In genomic region chr2:200306969-200307811, GRCh38 we compare ENCODE assay signal across 8 cellular contexts. TPM values are rescaled to one million over a fixed set of nuclear protein-coding genes. Genes with fewer than 3 reads are reported as not detected.
DNase-seq lines count a peak whose midpoint lies in the region; ATAC-seq, FAIRE-seq and TF ChIP-seq lines count a peak whose summit lies in the region.

No MANE protein-coding gene starts in this region.

- TF ChIP-seq POLR2A in breast epithelium (IDR thresholded peaks at IDR 0.05), result no peak

- H3K4me1 ChIP-seq in breast epithelium (peaks cover 0 to 8% of the 10 kb centered on the region in 2 donors), keratinocyte (ENCODE audit: control insufficient read depth, extremely low read depth, insufficient read depth, low read length) (peaks cover 40% of the 10 kb centered on the region)

- FAIRE-seq in keratinocyte (lab: Jason Lieb, UNC), result no peak

- H3K27ac Mint-ChIP-seq in Calu3 (ENCODE audit: unreplicated experiment), result peak overlapping the region; percentile 62
- no peak overlapping the region for H3K27ac Mint-ChIP-seq in T-helper 17 cell

- H3K9me3 Mint-ChIP-seq in Calu3 (ENCODE audit: low read depth, unreplicated experiment), result no peaks in the 10 kb centered on the region

- peak overlapping the region; percentile 89 to 95 for H3K27ac ChIP-seq in breast epithelium
- H3K27ac ChIP-seq in keratinocyte (ENCODE audit: control insufficient read depth, insufficient read depth, low read length), result peak overlapping the region; percentile 67

- H3K4me3 Mint-ChIP-seq in Calu3 (ENCODE audit: low read depth, unreplicated experiment) (peak overlapping the region; percentile 63), T-helper 17 cell (peak overlapping the region; percentile 80)

- peak; percentile 38 for DNase-seq in Calu3
- DNase-seq in T-helper 17 cell, result peak in 2 of 3 donors; percentile 10 to 16
- DNase-seq in breast epithelium (ENCODE audit: low spot score in 2 of 2), result no peak
- no peak for DNase-seq in keratinocyte (ENCODE audit: low read depth, low spot score)
- peak; percentile 58 for DNase-seq in stimulated activated CD4-positive, alpha-beta T cell treated with anti-CD3 and anti-CD28 coated beads, Interleukin-15, amount 100 ng/mL, for 24 hours
- DNase-seq in NCI-H2081 treated with DMSO at 0.1 percent for 48 hours (lab: John Stamatoyannopoulos, UW), result no peak

- ATAC-seq in GM19395 (IDR thresholded peaks at IDR 0.05; ENCODE audit: unreplicated experiment), result peak; percentile 58
- ATAC-seq in HG03439 (IDR thresholded peaks at IDR 0.05; ENCODE audit: unreplicated experiment), result peak; percentile 58
- peak; percentile 55 for ATAC-seq in T-helper 17 cell

- H3K4me2 ChIP-seq in keratinocyte (ENCODE audit: control insufficient read depth, extremely low read depth, insufficient read depth, low read depth, low read length), result peak overlapping the region; percentile 82

- H3K36me3 Mint-ChIP-seq in Calu3 (ENCODE audit: insufficient read depth, unreplicated experiment) (peaks cover 59% of the 10 kb centered on the region), T-helper 17 cell (ENCODE audit: low read depth) (peaks cover 3% of the 10 kb centered on the region)

- peaks cover 2% of the 10 kb centered on the region for H3K9me1 ChIP-seq in keratinocyte (ENCODE audit: control insufficient read depth, extremely low read depth, insufficient read depth, low read length)

- H3K27me3 Mint-ChIP-seq in Calu3 (ENCODE audit: unreplicated experiment), result no peaks in the 10 kb centered on the region
- peaks cover 6% of the 10 kb centered on the region for H3K27me3 Mint-ChIP-seq in T-helper 17 cell

- H3K9me3 ChIP-seq in T-helper 17 cell (ENCODE audit: control insufficient read depth, low read length, poor library complexity, severe bottlenecking) (no peaks in the 10 kb centered on the region), breast epithelium (no peaks in the 10 kb centered on the region), keratinocyte (ENCODE audit: control insufficient read depth, low read depth, low read length) (no peaks in the 10 kb centered on the region)

- H3K79me2 ChIP-seq in keratinocyte (ENCODE audit: control insufficient read depth, insufficient read depth, low read length), result peaks cover 53% of the 10 kb centered on the region

- intact Hi-C loops in Calu3 (cut with micrococcal nuclease; ENCODE audit: unreplicated experiment) (loop anchor here (5.0 kb wide), 1 partner anchor 175 kb away; no protein-coding TSS in a partner anchor), breast epithelium (cut with DNase I; ENCODE audit: low total_unique reads) (loop anchor here (1.0 kb wide), 1 partner anchor 8 kb away; no protein-coding TSS in a partner anchor)

- BruUV-seq in Calu3 (replicated peaks; lab: Mats Ljungman, UMichigan), result no TSS peak

- peak overlapping the region; percentile 44 for H2AFZ ChIP-seq in keratinocyte (ENCODE audit: control insufficient read depth, low read length)

- H3K27me3 ChIP-seq in breast epithelium, result no peaks in the 10 kb centered on the region
- H3K27me3 ChIP-seq in keratinocyte (ENCODE audit: control insufficient read depth, extremely low read depth, insufficient read depth, low read length), result no peaks in the 10 kb centered on the region

- H3K9ac ChIP-seq in keratinocyte (ENCODE audit: control insufficient read depth, extremely low read depth, insufficient read depth, low read length), result peak overlapping the region; percentile 78

- H3K4me3 ChIP-seq in breast epithelium (peak overlapping the region; percentile 89 to 94 (median 92)), keratinocyte (ENCODE audit: control insufficient read depth in 2 of 3, extremely low read depth in 1 of 3, insufficient read depth in 2 of 3, low read depth in 1 of 3, low read length in 3 of 3) (peak overlapping the region; percentile 70 to 74 (median 73))

- H3K36me3 ChIP-seq in breast epithelium (no peaks in the 10 kb centered on the region), keratinocyte (ENCODE audit: control insufficient read depth in 2 of 2, extremely low read depth in 1 of 2, insufficient read depth in 2 of 2, low read length in 2 of 2) (no peaks in the 10 kb centered on the region)

- TF ChIP-seq CTCF in Calu3 (IDR thresholded peaks at IDR 0.05; ENCODE audit: unreplicated experiment) (no peak), breast epithelium (IDR thresholded peaks at IDR 0.05) (no peak), keratinocyte (optimal IDR thresholded peaks at IDR 0.05 in 1 of 3, IDR thresholded peaks at IDR 0.05 in 1 of 3, conservative IDR thresholded peaks at IDR 0.05 in 1 of 3; ENCODE audit: extremely low read depth in 1 of 3, insufficient read depth in 2 of 3, low read length in 3 of 3) (no peak)

- CTCF ChIA-PET in Calu3 (lab: Charles Lee), result interaction anchor here (0.7 kb wide), 1 partner anchor 25 kb away, joined by 3 read pairs; no protein-coding TSS in a partner anchor

- H3K4me1 Mint-ChIP-seq in Calu3 (ENCODE audit: low read depth, unreplicated experiment) (peaks cover 55% of the 10 kb centered on the region), T-helper 17 cell (peaks cover 10% of the 10 kb centered on the region)

- no peaks in the 10 kb centered on the region for H4K20me1 ChIP-seq in keratinocyte (ENCODE audit: control insufficient read depth, extremely low read depth, insufficient read depth, low read length)

- dilution Hi-C loops in keratinocyte (cut with MboI; ENCODE audit: extremely low pct_ligation_motif_present, low sequenced_read_pairs), result no loop called here

RNA-seq across cellular contexts. Expression of gene SPATS2L, which starts 0.7 kb away (rescaled TPM):
- total RNA-seq in Calu3 (2022), result 378 and 497 TPM in 2 replicates
- 1 to 10 TPM; 3.1 to 7.0 TPM for total RNA-seq in T-helper 17 cell
- 10 to 100 TPM; 61.3 to 67.5 (median 64.5) TPM for total RNA-seq in breast epithelium
- polyA plus RNA-seq in keratinocyte, result 80.2 to 125 TPM (median 95.3 TPM) in 3 replicates
- polyA plus RNA-seq in keratinocyte (2011; ENCODE audit: low read depth), result 164 TPM
- polyA plus RNA-seq in keratinocyte (2011; cell fraction: cytosol; rRNA removed), result 91.4 and 123 TPM in 2 replicates
- polyA plus RNA-seq in keratinocyte (2011; cell fraction: nucleus; rRNA removed), result 58.8 and 65.8 TPM in 2 replicates
- polyA plus RNA-seq in keratinocyte (2012; ENCODE audit: low replicate concordance), result 66.1 and 86.1 TPM in 2 replicates
- 28.6 to 83.5 TPM (median 82.7 TPM) in 3 replicates for polyA minus RNA-seq in keratinocyte
- 77.3 TPM for polyA minus RNA-seq in keratinocyte (2011; cell fraction: cytosol; rRNA and poly(A)+ RNA removed)
- polyA minus RNA-seq in keratinocyte (2011; cell fraction: nucleus; rRNA and poly(A)+ RNA removed), result 34.2 and 61.2 TPM in 2 replicates

Comparison
In these comparisons a context has a peak if more than half of its experiments do, and no peak if none do; other contexts are left out.
1. DNase-seq: peak in Calu3 (single experiment), T-helper 17 cell (2 of 3) and stimulated activated CD4-positive, alpha-beta T cell treated with anti-CD3 and anti-CD28 coated beads, Interleukin-15, amount 100 ng/mL, for 24 hours (single experiment); none in breast epithelium (0 of 2), keratinocyte (single experiment) and NCI-H2081 treated with DMSO at 0.1 percent for 48 hours (single experiment).
2. RNA of gene SPATS2L, which starts 0.7 kb away (total RNA-seq): 378 to 497 TPM in Calu3 and 61.3 to 67.5 TPM in breast epithelium; 3.1 to 7.0 TPM in T-helper 17 cell; every median in the first group is over 4 times any median in the second.
3. Peak in every context shown above with its lines, with median percentiles within 50 percentile points of each other: ATAC-seq.